20 cellular contexts compared by ENCODE assay signal in the genomic region with DNA sequence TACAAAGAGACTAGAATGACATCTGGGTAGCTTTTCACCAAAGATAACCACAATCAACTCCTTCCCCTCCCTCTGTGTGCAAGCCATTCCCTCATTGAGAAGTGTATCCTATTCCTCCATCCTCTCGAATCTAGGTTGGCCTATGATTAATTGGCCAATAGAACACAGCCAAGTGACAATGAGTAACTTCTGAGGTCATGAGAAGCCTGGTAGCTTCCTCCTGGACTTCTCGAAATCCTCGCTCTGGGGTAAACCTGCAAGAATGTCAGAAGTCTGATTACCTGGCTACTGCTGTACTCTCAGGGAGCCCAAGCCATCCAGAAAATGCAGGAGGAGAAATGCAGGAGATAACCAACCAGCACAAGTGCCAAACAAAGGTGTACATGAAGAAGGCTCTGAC. TPM values are rescaled to one million over a fixed set of nuclear protein-coding genes. Genes with fewer than 3 reads are reported as not detected.
DNase-seq lines count a peak whose midpoint lies in the region; ATAC-seq, FAIRE-seq and TF ChIP-seq lines count a peak whose summit lies in the region.
"Had no signal": no experiment of that assay in that cellular context is flagged by ENCODE, and none has a peak within 500 bp of the region (broad histone marks: within the 10 kb centered on the region; RNA-seq: fewer than 3 reads in every experiment).

No MANE protein-coding gene starts in this region.

- no peaks in the 10 kb centered on the region for H3K27me3 Mint-ChIP-seq in Caco-2 (ENCODE audit: insufficient read depth, unreplicated experiment)
- no peaks in the 10 kb centered on the region for H3K27me3 Mint-ChIP-seq in H9 (ENCODE audit: low read depth)
- H3K27me3 Mint-ChIP-seq in endothelial cell (ENCODE audit: unreplicated experiment), result no peaks in the 10 kb centered on the region

- H3K36me3 Mint-ChIP-seq in Caco-2 (ENCODE audit: insufficient read depth, unreplicated experiment) (peaks cover 4% of the 10 kb centered on the region), H9 (ENCODE audit: insufficient read depth in 1 of 3, low read depth in 3 of 3) (no peaks in the 10 kb centered on the region; a peak in 1 of 7 replicates), endothelial cell (ENCODE audit: low read depth, unreplicated experiment) (peaks cover 28% of the 10 kb centered on the region)

- no peak overlapping the region for H3K4ac ChIP-seq in H9 (ENCODE audit: low read depth, low read length)

- WGBS in H9 (ENCODE audit: extremely low coverage, insufficient read length, low lambda C conversion rate), result no CpG with 5 or more reads among the region's 3 CpGs
- WGBS in pancreas, 2 donors, result 23 to 38% methylated on average over 3 of the region's 3 CpGs

- TF ChIP-seq CTCF in Caco-2 (IDR thresholded peaks at IDR 0.05; ENCODE audit: insufficient read depth in 1 of 2, low read depth in 1 of 2, low read length in 1 of 2, severe bottlenecking in 1 of 2, unreplicated experiment in 1 of 2), result no peak
- TF ChIP-seq CTCF in H9 (conservative IDR thresholded peaks at IDR 0.05), result no peak
- no peak for TF ChIP-seq CTCF in pancreas (IDR thresholded peaks at IDR 0.05)
- TF ChIP-seq CTCF in endothelial cell (IDR thresholded peaks at IDR 0.05; ENCODE audit: unreplicated experiment), result no peak

- DNase-seq in Caco-2 (no peak), H9 (no peak), pancreas (no peak), HK-2 (ENCODE audit: unreplicated experiment) (no peak), endothelial cell (ENCODE audit: low spot score) (no peak)
- DNase-seq: activated CD4-positive, alpha-beta T cell treated with anti-CD3 and anti-CD28 coated beads for 4 hours; activated T-cell treated with anti-CD3 and anti-CD28 coated beads, Interleukin-2, amount 50 U/mL, for 48 hours; GOT3; heart right ventricle; NCI-H345; nephron progenitor cell; spleen; stimulated activated CD4-positive, alpha-beta T cell treated with anti-CD3 and anti-CD28 coated beads, Interleukin-2, amount 100 ng/mL, for 48 hours had no signal

- no peak overlapping the region for H2BK5ac ChIP-seq in H9 (ENCODE audit: insufficient read length, low read length)

- BruUV-seq in Caco-2 (replicated peaks; lab: Mats Ljungman, UMichigan), result no TSS peak

- H2AK5ac ChIP-seq in H9 (ENCODE audit: insufficient read length, low read length), result no peak overlapping the region

- H3K18ac ChIP-seq in H9 (ENCODE audit: insufficient read length, low read depth, low read length), result no peak overlapping the region

- no peak overlapping the region for H3K4me3 ChIP-seq in Caco-2 (ENCODE audit: low read depth, low read length)
- no peak overlapping the region for H3K4me3 ChIP-seq in pancreas
- H3K4me3 ChIP-seq: BLaER1, heart right ventricle, lung, right atrium auricular region, SK-N-MC, spleen, tibial nerve had no signal

- no peak overlapping the region for H2BK20ac ChIP-seq in H9 (ENCODE audit: low read depth, low read length, poor library complexity, severe bottlenecking)

- H3K9me3 ChIP-seq in Caco-2, result 0 out of 2 replicates have a peak, but pooled peaks cover 3% of the 10 kb centered on the region
- H3K9me3 ChIP-seq in H9 (ENCODE audit: control insufficient read depth, low read depth, low read length), result no peaks in the 10 kb centered on the region
- no peaks in the 10 kb centered on the region for H3K9me3 ChIP-seq in pancreas
- H3K9me3 ChIP-seq: heart right ventricle, right atrium auricular region, spleen, tibial nerve had no signal

- no peak overlapping the region for H2AFZ ChIP-seq in H9 (ENCODE audit: low read length)

- no peaks in the 10 kb centered on the region for H3K79me1 ChIP-seq in H9 (ENCODE audit: insufficient read depth, low read depth, low read length, poor library complexity, severe bottlenecking)

- H3K27me3 ChIP-seq in Caco-2 (replicated peaks; ENCODE audit: control insufficient read depth, insufficient read depth, low read length) (no peaks in the 10 kb centered on the region), H9 (ENCODE audit: insufficient read depth, low read length) (no peaks in the 10 kb centered on the region), pancreas (no peaks in the 10 kb centered on the region)
- H3K27me3 ChIP-seq: BLaER1, heart right ventricle, right atrium auricular region, spleen, tibial nerve had no signal

- H3K23me2 ChIP-seq in H9 (ENCODE audit: insufficient read length, low read depth, low read length, poor library complexity, severe bottlenecking), result no peaks in the 10 kb centered on the region

- no peak overlapping the region for H3T11ph ChIP-seq in H9 (ENCODE audit: low read length)

- H3K56ac ChIP-seq in H9 (ENCODE audit: insufficient read length, low read depth, low read length), result no peak overlapping the region

- no peak overlapping the region for H2BK12ac ChIP-seq in H9 (ENCODE audit: insufficient read length, low read depth, low read length)

- no peak overlapping the region for H3K14ac ChIP-seq in H9 (ENCODE audit: insufficient read depth, low read length)

- intact Hi-C loops in Caco-2 (cut with micrococcal nuclease; ENCODE audit: unreplicated experiment), result no loop called here
- intact Hi-C loops in pancreas (cut with DNase I), result no loop called here

- H3K4me1 ChIP-seq in Caco-2 (peaks cover 47% of the 10 kb centered on the region), H9 (ENCODE audit: insufficient read depth, low read length) (no peaks in the 10 kb centered on the region), pancreas (peaks cover 28 to 54% (median 50%) of the 10 kb centered on the region in 3 donors)

- H3K27ac Mint-ChIP-seq in Caco-2 (ENCODE audit: unreplicated experiment) (peak overlapping the region; percentile 33), H9 (peak overlapping the region in 2 of 3 experiments; percentile 31 to 92; a peak in 2 of 7 replicates), endothelial cell (ENCODE audit: unreplicated experiment) (no peak overlapping the region)
- H3K27ac Mint-ChIP-seq: nephron progenitor cell had no signal

- peak; percentile 19; the same call in 2 of the 3 replicates for ATAC-seq in SK-N-SH treated with all-trans-retinoic acid at 6 μM for 48 hours
- peak; percentile 23 to 47 (median 32) for ATAC-seq in pancreas
- ATAC-seq in HG02642 (IDR thresholded peaks at IDR 0.05; ENCODE audit: poor library complexity, unreplicated experiment), result no peak
- ATAC-seq: heart right ventricle had no signal

- no peak overlapping the region for H3K4me3 Mint-ChIP-seq in Caco-2 (ENCODE audit: unreplicated experiment)
- no peak overlapping the region for H3K4me3 Mint-ChIP-seq in H9
- no peak overlapping the region for H3K4me3 Mint-ChIP-seq in endothelial cell (ENCODE audit: unreplicated experiment)
- H3K4me3 Mint-ChIP-seq: nephron progenitor cell had no signal

- no peak overlapping the region for H3K27ac ChIP-seq in H9 (ENCODE audit: insufficient read length, low read depth, low read length)
- no peak overlapping the region for H3K27ac ChIP-seq in pancreas
- H3K27ac ChIP-seq: BLaER1, right atrium auricular region, spleen had no signal

- peaks cover 24% of the 10 kb centered on the region for H3K4me1 Mint-ChIP-seq in Caco-2 (ENCODE audit: low read depth, unreplicated experiment)
- peaks cover 15 to 16% of the 10 kb centered on the region in 2 experiments for H3K4me1 Mint-ChIP-seq in H9
- peaks cover 66% of the 10 kb centered on the region for H3K4me1 Mint-ChIP-seq in endothelial cell (ENCODE audit: unreplicated experiment)

- no peak overlapping the region for H4K91ac ChIP-seq in H9 (ENCODE audit: insufficient read length, low read depth, low read length)

- H3K36me3 ChIP-seq in Caco-2 (ENCODE audit: control insufficient read depth, insufficient read depth, low read length) (no peaks in the 10 kb centered on the region; the same call in 1 of the 2 replicates), pancreas (no peaks in the 10 kb centered on the region)
- H3K36me3 ChIP-seq: BLaER1, heart right ventricle, right atrium auricular region, spleen, tibial nerve had no signal

- H3K4me2 ChIP-seq in H9 (ENCODE audit: insufficient read depth, insufficient read length, low read length), result no peak overlapping the region
- H3K4me2 ChIP-seq: BLaER1 had no signal

- no peaks in the 10 kb centered on the region for H3K9me3 Mint-ChIP-seq in Caco-2 (ENCODE audit: unreplicated experiment)
- no peaks in the 10 kb centered on the region for H3K9me3 Mint-ChIP-seq in H9
- H3K9me3 Mint-ChIP-seq in endothelial cell (ENCODE audit: unreplicated experiment), result no peaks in the 10 kb centered on the region
- H3K9me3 Mint-ChIP-seq: nephron progenitor cell had no signal

- H4K20me1 ChIP-seq in H9 (ENCODE audit: control insufficient read depth, insufficient read depth, insufficient read length), result no peaks in the 10 kb centered on the region
- H4K20me1 ChIP-seq: BLaER1 had no signal

- CTCF ChIA-PET in Caco-2 (lab: Charles Lee), result no interaction called here

- no peak overlapping the region for H3K23ac ChIP-seq in H9 (ENCODE audit: insufficient read length, low read depth, low read length)

- no peak overlapping the region for H2BK15ac ChIP-seq in H9 (ENCODE audit: low read depth, low read length)

- no peaks in the 10 kb centered on the region for H3K79me2 ChIP-seq in H9 (ENCODE audit: insufficient read depth, low read length)

- FAIRE-seq in pancreas (lab: Jason Lieb, UNC), result no peak

- no peak overlapping the region for H2BK120ac ChIP-seq in H9 (ENCODE audit: low read depth, low read length, poor library complexity, severe bottlenecking)

- POLR2A ChIA-PET in Caco-2 (lab: Charles Lee), result no interaction called here

- no peak overlapping the region for H4K8ac ChIP-seq in H9 (replicated peaks; ENCODE audit: insufficient read length, low read depth, low read length)

- no peak overlapping the region for H4K5ac ChIP-seq in H9 (ENCODE audit: insufficient read length, low read depth, low read length)

- no peak overlapping the region for H3K9ac ChIP-seq in H9 (ENCODE audit: extremely low read depth, insufficient read length, low read length)
- H3K9ac ChIP-seq: BLaER1 had no signal

TF ChIP-seq in SK-N-SH treated with all-trans-retinoic acid at 6 μM for 48 hours, 23 proteins besides CTCF, POLR2A, EP300 and RAD21 (continues in another document):
- TF ChIP-seq, protein P1, sequence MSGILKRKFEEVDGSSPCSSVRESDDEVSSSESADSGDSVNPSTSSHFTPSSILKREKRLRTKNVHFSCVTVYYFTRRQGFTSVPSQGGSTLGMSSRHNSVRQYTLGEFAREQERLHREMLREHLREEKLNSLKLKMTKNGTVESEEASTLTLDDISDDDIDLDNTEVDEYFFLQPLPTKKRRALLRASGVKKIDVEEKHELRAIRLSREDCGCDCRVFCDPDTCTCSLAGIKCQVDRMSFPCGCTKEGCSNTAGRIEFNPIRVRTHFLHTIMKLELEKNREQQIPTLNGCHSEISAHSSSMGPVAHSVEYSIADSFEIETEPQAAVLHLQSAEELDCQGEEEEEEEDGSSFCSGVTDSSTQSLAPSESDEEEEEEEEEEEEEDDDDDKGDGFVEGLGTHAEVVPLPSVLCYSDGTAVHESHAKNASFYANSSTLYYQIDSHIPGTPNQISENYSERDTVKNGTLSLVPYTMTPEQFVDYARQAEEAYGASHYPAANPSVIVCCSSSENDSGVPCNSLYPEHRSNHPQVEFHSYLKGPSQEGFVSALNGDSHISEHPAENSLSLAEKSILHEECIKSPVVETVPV (CRISPR knock-in tag; IDR thresholded peaks at IDR 0.05), result no peak
- TF ChIP-seq ESRRG (CRISPR knock-in tag; IDR thresholded peaks at IDR 0.05), result no peak
- TF ChIP-seq CSDC2 (CRISPR knock-in tag; IDR thresholded peaks at IDR 0.05), result no peak

RNA-seq across cellular contexts. Expression of gene ARHGAP18, which starts 13.1 kb away (rescaled TPM):
- total RNA-seq in Caco-2 (2022), result 15.0 and 15.6 TPM in 2 replicates
- 2.0 and 2.4 TPM in 2 replicates for total RNA-seq in H9 (2021)
- total RNA-seq in pancreas, result 10 to 100 TPM; 22.9 to 41.0 (median 29.6) TPM
- polyA plus RNA-seq in pancreas, result 10 to 100 TPM in 1 of 2 donors, 1 to 10 TPM in 1; 8.2 to 11.6 TPM
- 102 TPM for total RNA-seq in endothelial cell (ENCODE audit: unreplicated experiment)
